Comparison of ENCODE assay signal across 6 cellular contexts in genomic region chr14:56635041-56635440, GRCh38.
"Had no signal": no experiment of that assay in that cellular context is flagged by ENCODE, and none has a peak within 500 bp of the region (broad histone marks: within the 10 kb centered on the region; RNA-seq: fewer than 3 reads in every experiment).

No MANE protein-coding gene starts in this region.

- FAIRE-seq: K562 had no signal

- DNase-seq: IMR-90, KBM-7, KG1 had no signal

- H3K9ac ChIP-seq: KMS-11 had no signal

- ATAC-seq: K562 had no signal

- H3K27ac ChIP-seq: HL-60, KMS-11 had no signal

- H3K4me2 ChIP-seq: KMS-11 had no signal

- H3K4me3 ChIP-seq: K562 had no signal
